Comparison of ENCODE assay signal across 1 cellular context in genomic region chr6:36874443-36875249, GRCh38.
TF ChIP-seq lines count a peak whose summit lies in the region.

Gene PPIL1 (minus strand): TSS chr6:36874803. CDS start chr6:36874772, 31 bp downstream.

TF ChIP-seq in HepG2, 621 proteins besides CTCF, POLR2A, EP300 and RAD21 (continued from another document):
- 0 out of 2 replicates have a peak, but pooled peaks have one; percentile 27 for TF ChIP-seq STAT6 (CRISPR knock-in tag; IDR thresholded peaks at IDR 0.05; ENCODE audit: borderline replicate concordance)
- no peak for TF ChIP-seq ZFP36L2 (CRISPR knock-in tag; IDR thresholded peaks at IDR 0.05)
- no peak for TF ChIP-seq SETDB1 (CRISPR knock-in tag; IDR thresholded peaks at IDR 0.05; ENCODE audit: borderline replicate concordance)
- peak; percentile 62; the same call in 1 of the 2 replicates for TF ChIP-seq ZNF639 (CRISPR knock-in tag; conservative IDR thresholded peaks at IDR 0.05)
- TF ChIP-seq MED1 (CRISPR knock-in tag; IDR thresholded peaks at IDR 0.05) = peak; percentile 72; the same call in 1 of the 2 replicates
- peak; percentile 47; the same call in 1 of the 2 replicates for TF ChIP-seq CHD2 (IDR thresholded peaks at IDR 0.05; ENCODE audit: low read depth, low read length)
- TF ChIP-seq RBM22 (optimal IDR thresholded peaks at IDR 0.05; ENCODE audit: low read length) = peak; percentile 43
- no peak for TF ChIP-seq PAWR (CRISPR knock-in tag; IDR thresholded peaks at IDR 0.05; ENCODE audit: borderline replicate concordance)
- no peak for TF ChIP-seq HOXA9 (CRISPR knock-in tag; IDR thresholded peaks at IDR 0.05; ENCODE audit: borderline replicate concordance)
- peak; percentile 82 for TF ChIP-seq ZNF749 (CRISPR knock-in tag; IDR thresholded peaks at IDR 0.05; ENCODE audit: borderline replicate concordance)
- peak; percentile 73; the same call in 1 of the 2 replicates for TF ChIP-seq ZNF691 (CRISPR knock-in tag; IDR thresholded peaks at IDR 0.05; ENCODE audit: borderline replicate concordance, low read depth)
- TF ChIP-seq ZNF543 (CRISPR knock-in tag; IDR thresholded peaks at IDR 0.05) = peak; percentile 58; the same call in 1 of the 2 replicates
- no peak for TF ChIP-seq ZNF7 (CRISPR knock-in tag; IDR thresholded peaks at IDR 0.05)
- no peak; the same call in 1 of the 2 replicates for TF ChIP-seq NFE2L1 (CRISPR knock-in tag; IDR thresholded peaks at IDR 0.05; ENCODE audit: borderline replicate concordance)
- peak; percentile 96 for TF ChIP-seq ZNF580 (CRISPR knock-in tag; IDR thresholded peaks at IDR 0.05; ENCODE audit: borderline replicate concordance, low read depth)
- no peak for TF ChIP-seq ZC3H4 (CRISPR knock-in tag; IDR thresholded peaks at IDR 0.05; ENCODE audit: borderline replicate concordance)
- TF ChIP-seq EHMT2 (IDR thresholded peaks at IDR 0.05; ENCODE audit: borderline replicate concordance, low read depth, low read length) = peak; percentile 94; the same call in 1 of the 2 replicates
- no peak; the same call in 1 of the 2 replicates for TF ChIP-seq ZNF232 (CRISPR knock-in tag; IDR thresholded peaks at IDR 0.05; ENCODE audit: borderline replicate concordance)
- TF ChIP-seq ZNF878 (CRISPR knock-in tag; IDR thresholded peaks at IDR 0.05) = 0 out of 2 replicates have a peak, but pooled peaks have one; percentile 21
- no peak for TF ChIP-seq NR3C1 (CRISPR knock-in tag; IDR thresholded peaks at IDR 0.05)
- 0 out of 2 replicates have a peak, but pooled peaks have one; percentile 88 for TF ChIP-seq ZNF879 (CRISPR knock-in tag; IDR thresholded peaks at IDR 0.05)
- peak; percentile 96; the same call in 1 of the 2 replicates for TF ChIP-seq IRF9 (CRISPR knock-in tag; IDR thresholded peaks at IDR 0.05; ENCODE audit: borderline replicate concordance)
- peak; percentile 99 for TF ChIP-seq DMAP1 (CRISPR knock-in tag; IDR thresholded peaks at IDR 0.05)
- TF ChIP-seq KLF6 (CRISPR knock-in tag; IDR thresholded peaks at IDR 0.05) = no peak; the same call in 1 of the 2 replicates
- no peak for TF ChIP-seq ZBTB2 (CRISPR knock-in tag; IDR thresholded peaks at IDR 0.05; ENCODE audit: low read depth)
- no peak for TF ChIP-seq ZMAT5 (CRISPR knock-in tag; IDR thresholded peaks at IDR 0.05; ENCODE audit: borderline replicate concordance, low read depth)
- TF ChIP-seq ZNF720 (CRISPR knock-in tag; IDR thresholded peaks at IDR 0.05) = no peak
- no peak for TF ChIP-seq TAF15 (IDR thresholded peaks at IDR 0.05; ENCODE audit: low read depth, low read length, poor library complexity, severe bottlenecking)
- TF ChIP-seq KLF16 (CRISPR knock-in tag; IDR thresholded peaks at IDR 0.05) = peak in 1 of 2 experiments; percentile 88; a peak in 2 of 4 replicates
- peak; percentile 91 for TF ChIP-seq SALL1 (CRISPR knock-in tag; IDR thresholded peaks at IDR 0.05)
- no peak for TF ChIP-seq EZH2 (conservative IDR thresholded peaks at IDR 0.05; ENCODE audit: low read depth, low read length)
- peak; percentile 37 for TF ChIP-seq FOXA3 (CRISPR knock-in tag; IDR thresholded peaks at IDR 0.05)
- peak; percentile 94 for TF ChIP-seq ERF (CRISPR knock-in tag; IDR thresholded peaks at IDR 0.05)
- TF ChIP-seq ZNF124 (CRISPR knock-in tag; IDR thresholded peaks at IDR 0.05) = peak; percentile 74; the same call in 1 of the 2 replicates
- 0 out of 2 replicates have a peak, but pooled peaks have one; percentile 14 for TF ChIP-seq ZNF546 (CRISPR knock-in tag; conservative IDR thresholded peaks at IDR 0.05)
- peak; percentile 97 for TF ChIP-seq HNF1B (CRISPR knock-in tag; IDR thresholded peaks at IDR 0.05)
- peak; percentile 100 for TF ChIP-seq YEATS4 (CRISPR knock-in tag; IDR thresholded peaks at IDR 0.05; ENCODE audit: borderline replicate concordance)
- TF ChIP-seq TRAFD1 (CRISPR knock-in tag; IDR thresholded peaks at IDR 0.05; ENCODE audit: borderline replicate concordance) = 0 out of 2 replicates have a peak, but pooled peaks have one; percentile 47
- no peak for TF ChIP-seq ZNF354B (CRISPR knock-in tag; IDR thresholded peaks at IDR 0.05)
- peak; percentile 75; the same call in 1 of the 2 replicates for TF ChIP-seq MTF2 (CRISPR knock-in tag; IDR thresholded peaks at IDR 0.05; ENCODE audit: borderline replicate concordance)
- peak; percentile 63; the same call in 1 of the 2 replicates for TF ChIP-seq ZNF556 (CRISPR knock-in tag; IDR thresholded peaks at IDR 0.05; ENCODE audit: borderline replicate concordance)
- TF ChIP-seq HDAC6 (IDR thresholded peaks at IDR 0.05; ENCODE audit: low read depth, low read length) = no peak
- TF ChIP-seq TEF (CRISPR knock-in tag; IDR thresholded peaks at IDR 0.05) = no peak; the same call in 1 of the 2 replicates
- peak; percentile 95 for TF ChIP-seq IKZF5 (CRISPR knock-in tag; IDR thresholded peaks at IDR 0.05)
- no peak for TF ChIP-seq ZFP62 (CRISPR knock-in tag; IDR thresholded peaks at IDR 0.05)
- peak; percentile 66; the same call in 1 of the 2 replicates for TF ChIP-seq ZNF564 (CRISPR knock-in tag; IDR thresholded peaks at IDR 0.05)
- peak; percentile 89 for TF ChIP-seq RXRA (CRISPR knock-in tag; IDR thresholded peaks at IDR 0.05)
